Comparison of ENCODE assay signal across 23 cellular contexts in the genomic region with DNA sequence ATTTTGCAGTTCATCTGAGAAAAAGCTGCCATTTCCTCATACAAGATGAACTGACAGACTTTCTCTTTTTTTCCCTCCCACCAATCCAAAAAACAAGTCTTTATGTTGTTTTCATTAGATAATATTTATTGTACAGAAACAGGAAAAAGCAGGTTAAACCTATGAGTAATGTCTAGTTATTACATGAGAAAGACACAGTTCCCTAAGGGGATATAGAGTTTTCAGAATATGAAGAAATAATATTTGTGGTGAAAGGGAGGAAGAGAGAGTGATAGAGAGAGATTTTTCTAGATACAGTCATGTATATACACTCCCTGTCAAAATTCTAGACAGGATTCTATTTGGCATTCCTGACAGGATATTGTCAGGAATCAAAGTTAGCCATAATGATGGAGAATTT.
"Had no signal": no experiment of that assay in that cellular context is flagged by ENCODE, and none has a peak within 500 bp of the region (broad histone marks: within the 10 kb centered on the region; RNA-seq: fewer than 3 reads in every experiment).

No MANE protein-coding gene starts in this region.

- H3K36me3 ChIP-seq: adrenal gland, cardiac muscle cell, heart right ventricle, lower lobe of right lung, thoracic aorta, vagina had no signal

- H3K9me3 ChIP-seq: adrenal gland, heart right ventricle, lower lobe of right lung, thoracic aorta, vagina had no signal

- H3K27ac Mint-ChIP-seq: activated B cell treated with CpG ODN at 0.5 μM for 24 hours; activated CD4-positive, alpha-beta T cell treated with anti-CD3 and anti-CD28 coated beads for 36 hours; activated naive CD8-positive, alpha-beta T cell; activated T-helper 2 cell treated with anti-CD3 and anti-CD28 coated beads, Interferon-gamma antibody, Interleukin-2, Interleukin-4, amounts not matched to agents 10 μg/mL and 5 μg/mL and 100 μg/mL, durations not matched to agents 14 hours and 24 hours and 36 hours; naive B cell; stimulated activated naive B cell treated with anti-CD40 and anti-IgM and Interleukin-4, amounts not matched to agents 10 μg/mL and 1 μg/mL and 100 μg/mL, for 72 hours; T-helper 1 cell treated with Interleukin-12 subunit alpha and Interleukin-12 subunit beta and Interleukin-4 antibody, amounts not matched to agents 30 μg/mL and 1 μg/mL, for 36 hours; type B pancreatic cell had no signal

- H3K36me3 Mint-ChIP-seq: activated naive CD8-positive, alpha-beta T cell; naive B cell; stimulated activated naive B cell treated with anti-CD40 and anti-IgM and Interleukin-4, amounts not matched to agents 10 μg/mL and 1 μg/mL and 100 μg/mL, for 72 hours; type B pancreatic cell had no signal

- H3K27ac ChIP-seq: adrenal gland, cardiac muscle cell, heart right ventricle, lower lobe of right lung, thoracic aorta, vagina had no signal

- ATAC-seq: activated CD4-positive, alpha-beta T cell treated with anti-CD3 and anti-CD28 coated beads for 36 hours; activated T-cell treated with anti-CD3 and anti-CD28 coated beads, Interleukin-2, amount 50 U/mL, for 4 hours; heart right ventricle; lower lobe of right lung; sciatic nerve; stimulated activated naive B cell treated with anti-CD40 and anti-IgM and Interleukin-4, amounts not matched to agents 10 μg/mL and 1 μg/mL and 100 μg/mL, for 72 hours had no signal

- H3K4me1 Mint-ChIP-seq: activated B cell treated with CpG ODN at 0.5 μM for 24 hours; activated CD4-positive, alpha-beta T cell treated with anti-CD3 and anti-CD28 coated beads for 36 hours; naive B cell; stimulated activated naive B cell treated with anti-CD40 and anti-IgM and Interleukin-4, amounts not matched to agents 10 μg/mL and 1 μg/mL and 100 μg/mL, for 72 hours had no signal

- H3K4me3 ChIP-seq: adrenal gland, cardiac muscle cell, heart right ventricle, lower lobe of right lung, thoracic aorta, vagina had no signal

- DNase-seq: activated B cell treated with CpG ODN at 0.5 μM for 24 hours; activated CD4-positive, alpha-beta T cell treated with anti-CD3 and anti-CD28 coated beads for 36 hours; activated CD4-positive, alpha-beta T cell treated with anti-CD3 and anti-CD28 coated beads, Interleukin-2, amount 50 U/mL, for 48 hours; activated CD8-positive, alpha-beta memory T cell treated with anti-CD3 and anti-CD28 coated beads, Interleukin-2, amount 50 U/mL, for 48 hours; activated naive CD4-positive, alpha-beta T cell; activated T-cell treated with anti-CD3 and anti-CD28 coated beads, Interleukin-2, amount 50 U/mL, for 4 hours; adrenal gland; heart right ventricle; kidney; lower lobe of right lung; naive B cell; stimulated activated CD4-positive, alpha-beta T cell treated with anti-CD3 and anti-CD28 coated beads, Interleukin-2, amount 100 ng/mL, for 48 hours; stimulated activated CD8-positive, alpha-beta memory T cell treated with anti-CD3 and anti-CD28 coated beads, Interleukin-4, amount 100 ng/mL, for 48 hours; stimulated activated naive B cell treated with anti-CD40 and anti-IgM and Interleukin-4, amounts not matched to agents 10 μg/mL and 1 μg/mL and 100 μg/mL, for 72 hours; T1000 had no signal

- H3K27me3 Mint-ChIP-seq: activated B cell treated with CpG ODN at 0.5 μM for 24 hours; activated CD4-positive, alpha-beta T cell treated with anti-CD3 and anti-CD28 coated beads for 36 hours; activated naive CD8-positive, alpha-beta T cell; naive B cell; stimulated activated naive B cell treated with anti-CD40 and anti-IgM and Interleukin-4, amounts not matched to agents 10 μg/mL and 1 μg/mL and 100 μg/mL, for 72 hours had no signal

- H3K27me3 ChIP-seq: adrenal gland, cardiac muscle cell, heart right ventricle, vagina had no signal

- H3K4me3 Mint-ChIP-seq: activated B cell treated with CpG ODN at 0.5 μM for 24 hours; activated CD4-positive, alpha-beta T cell treated with anti-CD3 and anti-CD28 coated beads for 36 hours; activated naive CD8-positive, alpha-beta T cell; activated T-cell treated with anti-CD3 and anti-CD28 coated beads, Interleukin-2, amount 50 U/mL, for 4 hours; naive B cell; stimulated activated naive B cell treated with anti-CD40 and anti-IgM and Interleukin-4, amounts not matched to agents 10 μg/mL and 1 μg/mL and 100 μg/mL, for 72 hours; T-helper 1 cell treated with Interleukin-12 subunit alpha and Interleukin-12 subunit beta and Interleukin-4 antibody, amounts not matched to agents 30 μg/mL and 1 μg/mL, for 36 hours; type B pancreatic cell had no signal

- H3K4me1 ChIP-seq: adrenal gland, heart right ventricle, lower lobe of right lung, vagina had no signal
